Comparison of ENCODE assay signal across 8 cellular contexts in the genomic region with DNA sequence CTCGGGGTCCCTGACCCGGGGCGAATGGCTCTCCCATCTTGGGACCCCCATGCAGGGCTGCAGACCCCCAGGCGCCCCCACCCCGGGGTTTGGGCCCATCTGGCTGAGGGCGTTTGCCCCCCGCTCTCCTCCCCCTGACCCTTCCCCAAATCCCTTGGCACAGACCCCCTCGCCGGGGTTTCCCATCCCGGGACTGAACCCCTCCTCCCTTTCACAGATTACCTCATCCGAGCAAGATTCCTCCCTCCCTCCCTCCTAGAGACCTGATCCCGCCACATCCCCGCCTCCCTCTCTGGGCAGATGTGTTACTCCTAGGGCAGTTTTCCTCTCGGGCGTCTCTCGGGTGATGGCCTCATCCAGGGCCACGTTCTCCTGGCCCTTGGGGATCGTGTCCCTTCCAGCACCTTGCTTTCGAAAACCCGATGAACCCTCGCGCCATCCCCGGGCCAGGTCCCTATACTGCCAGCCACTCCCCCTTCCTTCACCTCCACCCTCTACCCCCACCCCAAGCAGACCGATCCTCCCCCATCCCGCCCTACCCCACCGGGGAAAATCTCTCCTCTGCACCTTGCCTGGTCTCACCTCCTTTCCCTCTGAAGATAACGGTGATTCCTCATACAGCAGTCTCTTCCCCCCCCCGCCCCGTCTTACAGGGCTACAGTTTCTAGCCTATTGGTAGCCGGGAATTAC. TPM values are rescaled to one million over a fixed set of nuclear protein-coding genes. Genes with fewer than 3 reads are reported as not detected.
DNase-seq lines count a peak whose midpoint lies in the region; ATAC-seq and TF ChIP-seq lines count a peak whose summit lies in the region.

No MANE protein-coding gene starts in this region.

- H3K27ac Mint-ChIP-seq in natural killer cell, result peak overlapping the region; percentile 94 to 98

- H3K27ac ChIP-seq in thymus (ENCODE audit: low read depth), result peak overlapping the region; percentile 91

- H3K9me3 ChIP-seq in thymus (ENCODE audit: control insufficient read depth), result no peaks in the 10 kb centered on the region

- H3K4me3 Mint-ChIP-seq in natural killer cell, result peak overlapping the region; percentile 94

- TF ChIP-seq CTCF in fibroblast of mammary gland (conservative IDR thresholded peaks at IDR 0.05; ENCODE audit: control insufficient read depth, insufficient read depth, low read depth, low read length) (no peak), natural killer cell (IDR thresholded peaks at IDR 0.05) (no peak)

- peak overlapping the region; percentile 77 for H3K4me3 ChIP-seq in fibroblast of mammary gland (ENCODE audit: control insufficient read depth, low read depth, low read length)
- peak overlapping the region; percentile 95 for H3K4me3 ChIP-seq in thymus (ENCODE audit: low read length)

- intact Hi-C loops in natural killer cell (cut with micrococcal nuclease), result no loop called here

- H3K4me1 ChIP-seq in thymus (ENCODE audit: control insufficient read depth, insufficient read depth, low read length), result peaks cover 14% of the 10 kb centered on the region

- H3K36me3 Mint-ChIP-seq in natural killer cell, result no peaks in the 10 kb centered on the region

- H3K27me3 Mint-ChIP-seq in natural killer cell (ENCODE audit: low read depth in 2 of 2), result no peaks in the 10 kb centered on the region

- WGBS in thymus, result under 1% methylated on average over 30 of the region's 30 CpGs

- no peaks in the 10 kb centered on the region for H3K27me3 ChIP-seq in thymus (ENCODE audit: control insufficient read depth, insufficient read depth)

- ATAC-seq in natural killer cell, result no peak

- H3K4me1 Mint-ChIP-seq in natural killer cell, result peaks cover 68 to 73% of the 10 kb centered on the region in 2 donors

- H3K9me3 Mint-ChIP-seq in natural killer cell, result no peaks in the 10 kb centered on the region

- DNase-seq in NCI-H2107 treated with DMSO at 0.1 percent for 48 hours (lab: John Stamatoyannopoulos, UW; ENCODE audit: unreplicated experiment), result peak; percentile 25
- DNase-seq in NCI-H2107 (lab: John Stamatoyannopoulos, UW), result no peak
- peak; percentile 71 for DNase-seq in NCI-H82 (lab: John Stamatoyannopoulos, UW)
- DNase-seq in activated T-helper 1 cell treated with Interleukin-2 at 50 U/mL for 16 hours (ENCODE audit: low read depth), result peak; percentile 22
- DNase-seq in fibroblast of mammary gland (ENCODE audit: low read depth), result peak; percentile 31
- DNase-seq in natural killer cell, result peak; percentile 32
- DNase-seq in NCI-H446 treated with DMSO at 0.1 percent for 48 hours (lab: John Stamatoyannopoulos, UW), result no peak

- no peaks in the 10 kb centered on the region for H3K36me3 ChIP-seq in thymus (ENCODE audit: control insufficient read depth, insufficient read depth)

RNA-seq across cellular contexts. Expression of gene KMT2A, which starts 0.9 kb away (rescaled TPM):
- 100 to 1,000 TPM; 146 to 176 (median 157) TPM for total RNA-seq in natural killer cell
- 11.4 TPM for polyA plus RNA-seq in thymus

RNA-seq across cellular contexts. Expression of gene ATP5MG, which starts 35.8 kb away (rescaled TPM):
- total RNA-seq in natural killer cell, result 100 to 1,000 TPM in 2 of 3 donors, 10 to 100 TPM in 1; 90.3 to 135 (median 107) TPM
- 371 TPM for polyA plus RNA-seq in thymus

Comparison
In these comparisons a context has a peak if more than half of its experiments do, and no peak if none do; other contexts are left out.
1. DNase-seq: peak in NCI-H2107 treated with DMSO at 0.1 percent for 48 hours (single experiment), NCI-H82 (single experiment), activated T-helper 1 cell treated with Interleukin-2 at 50 U/mL for 16 hours (single experiment), fibroblast of mammary gland (single experiment) and natural killer cell (single experiment); none in NCI-H2107 (single experiment) and NCI-H446 treated with DMSO at 0.1 percent for 48 hours (single experiment).